In the genomic region with DNA sequence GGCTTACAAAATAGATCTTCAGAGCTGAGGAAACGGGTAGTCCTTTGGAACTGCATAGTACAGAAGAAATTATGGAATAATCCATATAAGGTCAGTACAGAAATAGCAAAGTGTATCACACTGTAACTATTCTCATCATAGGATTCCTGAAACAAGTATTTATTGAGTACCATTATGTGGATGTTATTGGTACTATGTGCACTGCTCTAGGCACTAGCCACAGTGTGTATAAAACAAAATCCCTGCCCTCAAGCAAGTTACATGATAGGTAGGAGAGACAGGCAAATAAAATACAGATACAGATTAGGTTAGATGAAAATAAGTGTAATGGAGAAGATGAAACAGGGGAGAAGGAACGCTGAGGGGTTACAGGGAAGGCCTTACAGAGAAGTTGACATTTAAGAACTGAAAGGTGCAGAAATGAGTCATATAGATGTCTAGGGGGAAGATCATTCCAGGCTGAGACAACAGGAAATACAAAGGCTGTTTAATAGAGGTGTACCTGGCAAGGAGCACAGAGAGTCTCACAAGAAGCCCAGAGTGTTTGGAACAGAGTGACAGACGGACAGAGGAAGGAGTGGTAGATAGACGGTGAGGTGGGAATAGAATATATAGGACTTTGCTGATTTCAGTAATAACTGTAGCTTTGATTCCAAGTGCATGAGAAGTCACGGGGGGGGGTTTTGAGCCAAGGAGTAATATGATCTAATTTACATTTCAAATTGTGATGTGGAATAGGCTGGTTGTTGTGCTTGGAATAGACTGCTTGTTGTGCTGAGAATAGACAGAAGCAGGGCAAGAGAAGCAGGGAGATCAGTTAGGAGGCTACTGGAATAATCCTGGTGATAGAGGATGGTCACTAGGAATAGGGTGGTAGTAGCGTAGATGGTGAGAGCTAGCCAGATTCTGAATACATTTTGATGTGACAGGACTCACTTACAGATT, we compare ENCODE assay signal across 10 cellular contexts. TPM values are rescaled to one million over a fixed set of nuclear protein-coding genes. Genes with fewer than 3 reads are reported as not detected.
DNase-seq lines count a peak whose midpoint lies in the region; ATAC-seq and TF ChIP-seq lines count a peak whose summit lies in the region.
"Had no signal": no experiment of that assay in that cellular context is flagged by ENCODE, and none has a peak within 500 bp of the region (broad histone marks: within the 10 kb centered on the region; RNA-seq: fewer than 3 reads in every experiment).

No MANE protein-coding gene starts in this region.

- ATAC-seq in activated T-cell treated with anti-CD3 and anti-CD28 coated beads, Interleukin-2, amount 50 U/mL, for 4 hours = peak; percentile 97 to 99

- DNase-seq in activated T-cell treated with anti-CD3 and anti-CD28 coated beads, Interleukin-2, amount 50 U/mL, for 4 hours = no peak
- DNase-seq in activated T-cell treated with anti-CD3 and anti-CD28 coated beads, Interleukin-2, amount 50 U/mL, for 1 hour = no peak
- peak; percentile 39 for DNase-seq in HT1080 (ENCODE audit: low read depth)
- DNase-seq in epithelial cell of prostate (ENCODE audit: low read depth, low spot score) = peak; percentile 54
- no peak for DNase-seq in tibial artery
- no peak for DNase-seq in NCI-H1694 (lab: John Stamatoyannopoulos, UW)
- DNase-seq in AG08396 (ENCODE audit: low spot score) = no peak
- no peak for DNase-seq in cerebellar nuclear complex (lab: John Stamatoyannopoulos, UW)

- no peaks in the 10 kb centered on the region for H3K9me3 ChIP-seq in tibial artery

- H3K9me3 Mint-ChIP-seq in activated T-cell treated with anti-CD3 and anti-CD28 coated beads, Interleukin-2, amount 50 U/mL, for 4 hours = no peaks in the 10 kb centered on the region

- peaks cover 15% of the 10 kb centered on the region for H3K4me1 Mint-ChIP-seq in activated T-cell treated with anti-CD3 and anti-CD28 coated beads, Interleukin-2, amount 50 U/mL, for 4 hours (ENCODE audit: low read depth)

- no peaks in the 10 kb centered on the region for H3K27me3 Mint-ChIP-seq in activated T-cell treated with anti-CD3 and anti-CD28 coated beads, Interleukin-2, amount 50 U/mL, for 4 hours (ENCODE audit: low read depth)

- H3K27me3 ChIP-seq in tibial artery = no peaks in the 10 kb centered on the region

- peaks cover 33% of the 10 kb centered on the region for H3K36me3 Mint-ChIP-seq in activated T-cell treated with anti-CD3 and anti-CD28 coated beads, Interleukin-2, amount 50 U/mL, for 4 hours (ENCODE audit: insufficient read depth)

- H3K36me3 ChIP-seq in tibial artery = peaks cover 31 to 42% (median 42%) of the 10 kb centered on the region in 3 donors

- peaks cover 0 to 43% (median 11%) of the 10 kb centered on the region in 4 donors for H3K4me1 ChIP-seq in tibial artery

- no peak overlapping the region for H3K4me3 Mint-ChIP-seq in activated T-cell treated with anti-CD3 and anti-CD28 coated beads, Interleukin-2, amount 50 U/mL, for 4 hours

- no peak for TF ChIP-seq CTCF in tibial artery (IDR thresholded peaks at IDR 0.05)

- H3K27ac ChIP-seq in epithelial cell of prostate (peak overlapping the region; percentile 74), tibial artery (peak overlapping the region; percentile 50 to 62)

- intact Hi-C loops in tibial artery (cut with DNase I; ENCODE audit: low total_unique reads) = no loop called here

- no peak overlapping the region for H3K4me3 ChIP-seq in tibial artery
- H3K4me3 ChIP-seq: skin epidermis had no signal

RNA-seq across cellular contexts. Expression of gene RNF141, which starts 13.7 kb away (rescaled TPM):
- 10 to 100 TPM; 16.3 to 20.7 (median 18.4) TPM for total RNA-seq in activated T-cell treated with anti-CD3 and anti-CD28 coated beads, Interleukin-2, amount 50 U/mL, for 4 hours
- total RNA-seq in HT1080 (2014; rRNA removed; shearing (Covaris generic)) = 8.6 and 11.0 TPM in 2 replicates
- polyA plus RNA-seq in HT1080 (2015; cell fraction: cytosol; rRNA removed) = 21.9 and 24.6 TPM in 2 replicates
- polyA plus RNA-seq in HT1080 (2015; cell fraction: nucleus; rRNA removed) = 10.1 and 10.8 TPM in 2 replicates

RNA-seq across cellular contexts. Expression of gene LYVE1, which starts 41.2 kb away (rescaled TPM):
- total RNA-seq in activated T-cell treated with anti-CD3 and anti-CD28 coated beads, Interleukin-2, amount 50 U/mL, for 4 hours = under 1 TPM in 2 of 3 donors, not detected in 1; 0.27 to 0.33 TPM
- not detected in 2 replicates for total RNA-seq in HT1080 (2014; rRNA removed; shearing (Covaris generic))
- polyA plus RNA-seq in HT1080 (2015; cell fraction: cytosol; rRNA removed) = not detected in 2 replicates
- not detected in 2 replicates for polyA plus RNA-seq in HT1080 (2015; cell fraction: nucleus; rRNA removed)
- total RNA-seq: T-helper 1 cell treated with Interleukin-12 subunit alpha and Interleukin-12 subunit beta and Interleukin-4 antibody, amounts not matched to agents 30 ng/mL and 1 ng/mL, for 36 hours had no signal

Comparison
In these comparisons a context has a peak if more than half of its experiments do, and no peak if none do; other contexts are left out.
1. DNase-seq: peak in HT1080 (single experiment) and epithelial cell of prostate (single experiment); none in activated T-cell treated with anti-CD3 and anti-CD28 coated beads, Interleukin-2, amount 50 U/mL, for 4 hours (single experiment), activated T-cell treated with anti-CD3 and anti-CD28 coated beads, Interleukin-2, amount 50 U/mL, for 1 hour (single experiment), tibial artery (0 of 2), NCI-H1694 (single experiment), AG08396 (single experiment) and cerebellar nuclear complex (0 of 2).